Comparison of ENCODE assay signal across 23 cellular contexts in genomic region chr10:3702569-3702968, GRCh38.
DNase-seq lines count a peak whose midpoint lies in the region; ATAC-seq, FAIRE-seq and TF ChIP-seq lines count a peak whose summit lies in the region.
"Had no signal": no experiment of that assay in that cellular context is flagged by ENCODE, and none has a peak within 500 bp of the region (broad histone marks: within the 10 kb centered on the region; RNA-seq: fewer than 3 reads in every experiment).

No MANE protein-coding gene starts in this region.

- TF ChIP-seq POLR2A in HepG2 (IDR thresholded peaks at IDR 0.05; ENCODE audit: insufficient read depth in 1 of 2, low read depth in 2 of 2, low read length in 2 of 2), result no peak
- no peak for TF ChIP-seq POLR2A in breast epithelium (IDR thresholded peaks at IDR 0.05)

- TF ChIP-seq CTCF in LNCaP clone FGC (IDR thresholded peaks at IDR 0.05; ENCODE audit: control insufficient read depth, extremely low read depth, insufficient read depth) (no peak), HepG2 (CRISPR knock-in tag; IDR thresholded peaks at IDR 0.05) (no peak), breast epithelium (IDR thresholded peaks at IDR 0.05) (no peak)

- H3K9me3 ChIP-seq in HepG2 (ENCODE audit: low read length), result no peaks in the 10 kb centered on the region
- H3K9me3 ChIP-seq in breast epithelium, result no peaks in the 10 kb centered on the region

- intact Hi-C loops in HepG2 (cut with micrococcal nuclease; ENCODE audit: unreplicated experiment), result no loop called here
- intact Hi-C loops in breast epithelium (cut with DNase I; ENCODE audit: low total_unique reads), result no loop called here

- H3K36me3 ChIP-seq in HepG2 (replicated peaks in 1 of 2; ENCODE audit: control insufficient read depth in 1 of 2, insufficient read depth in 2 of 2, low read length in 2 of 2) (no peaks in the 10 kb centered on the region), breast epithelium (no peaks in the 10 kb centered on the region)

- peak; percentile 38; the same call in 1 of the 3 replicates for ATAC-seq in HepG2
- ATAC-seq: HCT116, PC-3 had no signal

- H3K27me3 ChIP-seq in HepG2 (ENCODE audit: control insufficient read depth in 1 of 2, insufficient read depth in 2 of 2, low read length in 2 of 2), result peaks cover 1 to 20% of the 10 kb centered on the region in 2 experiments; a peak in 2 of 5 replicates
- no peaks in the 10 kb centered on the region for H3K27me3 ChIP-seq in breast epithelium

- DNase-seq in COR-L47 (lab: John Stamatoyannopoulos, UW) (peak; percentile 18), LNCaP clone FGC (ENCODE audit: low read depth) (peak; percentile 64), NCI-H748 (lab: John Stamatoyannopoulos, UW; ENCODE audit: unreplicated experiment) (peak; percentile 58), HepG2 (ENCODE audit: low spot score) (peak; percentile 33), NCI-H2171 treated with DMSO at 0.1 percent for 48 hours (lab: John Stamatoyannopoulos, UW) (no peak), AML-193 (lab: John Stamatoyannopoulos, UW) (no peak), DMS79 treated with DMSO at 0.1 percent for 48 hours (lab: John Stamatoyannopoulos, UW) (no peak), breast epithelium (ENCODE audit: low spot score in 2 of 2) (no peak)
- DNase-seq: ACHN; CD8-positive, alpha-beta memory T cell; Karpas-422; NCI-H1417 treated with DMSO at 0.1 percent for 48 hours; NCI-H1930; NCI-H2171; NCI-H446 treated with DMSO at 0.1 percent for 48 hours; PC-3; Right ventricle myocardium superior; T-helper 9 cell had no signal

- WGBS in HepG2 (ENCODE audit: low lambda C conversion rate), result 0% methylated on average over 1 of the region's 1 CpG

- no peak overlapping the region for H2AFZ ChIP-seq in HepG2 (ENCODE audit: low read length)

- peaks cover 14% of the 10 kb centered on the region for H3K4me1 ChIP-seq in HepG2 (ENCODE audit: insufficient read depth, low read length)
- no peaks in the 10 kb centered on the region for H3K4me1 ChIP-seq in breast epithelium

- no peak overlapping the region for H3K4me2 ChIP-seq in HepG2 (ENCODE audit: low read depth, low read length)

- no peaks in the 10 kb centered on the region for H3K79me2 ChIP-seq in HepG2 (ENCODE audit: insufficient read depth, low read length)

- H4K20me1 ChIP-seq in HepG2 (ENCODE audit: insufficient read depth, low read length), result no peaks in the 10 kb centered on the region

- H3K4me3 ChIP-seq in LNCaP clone FGC (ENCODE audit: low read depth, low read length), result no peak overlapping the region
- no peak overlapping the region for H3K4me3 ChIP-seq in HepG2 (replicated peaks in 1 of 3; ENCODE audit: insufficient read depth in 1 of 3, low read depth in 2 of 3, low read length in 3 of 3)
- H3K4me3 ChIP-seq in breast epithelium, result no peak overlapping the region

- CTCF ChIA-PET in HepG2 (lab: Yijun Ruan, JAX; ENCODE audit: low intra/inter-chr PET ratio, low total read pairs), result no interaction called here

- FAIRE-seq in HepG2 (lab: Jason Lieb, UNC), result no peak
- FAIRE-seq: G401.6, GM12892, H1 had no signal

- H3K9ac ChIP-seq in HepG2 (ENCODE audit: insufficient read depth, low read depth, low read length), result no peak overlapping the region

- POLR2A ChIA-PET in HepG2 (lab: Yijun Ruan, JAX), result no interaction called here

- BruUV-seq in HepG2 (replicated peaks; lab: Mats Ljungman, UMichigan), result no TSS peak

- TF ChIP-seq RAD21 in HepG2 (CRISPR knock-in tag; IDR thresholded peaks at IDR 0.05), result no peak

- in situ Hi-C loops in HepG2 (cut with HindIII; ENCODE audit: extremely low pct_ligation_motif_present, low pct_unique_long_range_greater_than_20kb), result no loop called here

- peak in 1 of 2 experiments; percentile 27; a peak in 1 of 4 replicates for TF ChIP-seq EP300 in HepG2 (IDR thresholded peaks at IDR 0.05; ENCODE audit: low read depth in 2 of 2, low read length in 2 of 2)
- no peak for TF ChIP-seq EP300 in HepG2 (CRISPR knock-in tag; IDR thresholded peaks at IDR 0.05; ENCODE audit: borderline replicate concordance)

- no peak overlapping the region for H3K27ac ChIP-seq in HepG2 (ENCODE audit: extremely low read length, insufficient read depth, low read length)
- no peak overlapping the region for H3K27ac ChIP-seq in breast epithelium
- H3K27ac ChIP-seq: C4-2B had no signal

TF ChIP-seq in HepG2, 621 proteins besides CTCF, POLR2A, EP300 and RAD21 (continues in another document):
- TF ChIP-seq ZNF543 (CRISPR knock-in tag; IDR thresholded peaks at IDR 0.05), result no peak
- peak; percentile 58; the same call in 1 of the 2 replicates for TF ChIP-seq AHDC1 (CRISPR knock-in tag; IDR thresholded peaks at IDR 0.05; ENCODE audit: borderline replicate concordance)
- TF ChIP-seq MNT (IDR thresholded peaks at IDR 0.05), result no peak
- peak; percentile 26; the same call in 1 of the 2 replicates for TF ChIP-seq PAXIP1 (CRISPR knock-in tag; conservative IDR thresholded peaks at IDR 0.05)
- no peak for TF ChIP-seq ZIK1 (CRISPR knock-in tag; IDR thresholded peaks at IDR 0.05; ENCODE audit: borderline replicate concordance, low read depth)
- no peak for TF ChIP-seq MEIS2 (CRISPR knock-in tag; IDR thresholded peaks at IDR 0.05)
- TF ChIP-seq ETV6 (CRISPR knock-in tag; conservative IDR thresholded peaks at IDR 0.05), result no peak

Comparison
In these comparisons a context has a peak if more than half of its experiments do, and no peak if none do; other contexts are left out.
1. DNase-seq: peak in COR-L47 (single experiment), LNCaP clone FGC (single experiment), NCI-H748 (single experiment) and HepG2 (single experiment); none in NCI-H2171 treated with DMSO at 0.1 percent for 48 hours (single experiment), AML-193 (0 of 2), DMS79 treated with DMSO at 0.1 percent for 48 hours (single experiment) and breast epithelium (0 of 2).